ENCODE assay signal across 13 cellular contexts in genomic region chr17:80673152-80673920, GRCh38.
DNase-seq lines count a peak whose midpoint lies in the region; ATAC-seq and TF ChIP-seq lines count a peak whose summit lies in the region.
"Had no signal": no experiment of that assay in that cellular context is flagged by ENCODE, and none has a peak within 500 bp of the region (broad histone marks: within the 10 kb centered on the region; RNA-seq: fewer than 3 reads in every experiment).

No MANE protein-coding gene starts in this region.

- ATAC-seq in activated naive CD8-positive, alpha-beta T cell treated with anti-CD3 and anti-CD28 coated beads, Interleukin-2, amount 50 U/mL, for 24 hours = no peak
- no peak for ATAC-seq in foreskin keratinocyte
- ATAC-seq: body of pancreas, left colon, PC-3 had no signal

- H3K36me3 ChIP-seq in prostate gland = no peaks in the 10 kb centered on the region
- H3K36me3 ChIP-seq: uterus had no signal

- DNase-seq in SIG-M5 treated with dmso at 0.1 percent for 504 hours (lab: John Stamatoyannopoulos, UW; ENCODE audit: unreplicated experiment) (peak; percentile 48), SIG-M5 (lab: John Stamatoyannopoulos, UW) (no peak), NCI-H1105 treated with DMSO at 0.1 percent for 48 hours (lab: John Stamatoyannopoulos, UW) (peak; percentile 55), prostate gland (ENCODE audit: low spot score) (no peak), foreskin keratinocyte (no peak)
- DNase-seq in activated naive CD8-positive, alpha-beta T cell treated with anti-CD3 and anti-CD28 coated beads, Interleukin-2, amount 50 U/mL, for 24 hours = no peak
- DNase-seq in effector CD8-positive, alpha-beta T cell (lab: John Stamatoyannopoulos, UW) = no peak
- DNase-seq: ACHN, body of pancreas, left colon, PC-3, uterus had no signal

- no peak for TF ChIP-seq POLR2A in prostate gland (IDR thresholded peaks at IDR 0.05)

- H3K4me3 ChIP-seq in prostate gland = no peak overlapping the region
- H3K4me3 ChIP-seq: body of pancreas, uterus had no signal

- H3K4me1 ChIP-seq in prostate gland (replicated peaks) (no peaks in the 10 kb centered on the region), foreskin keratinocyte (peaks cover 4% of the 10 kb centered on the region)
- H3K4me1 ChIP-seq: uterus had no signal

- H3K27ac ChIP-seq in prostate gland (no peak overlapping the region), foreskin keratinocyte (no peak overlapping the region)
- H3K27ac ChIP-seq: body of pancreas, uterus had no signal

- peak overlapping the region; percentile 45 for H3K27ac Mint-ChIP-seq in activated naive CD8-positive, alpha-beta T cell treated with anti-CD3 and anti-CD28 coated beads, Interleukin-2, amount 50 U/mL, for 24 hours
- H3K27ac Mint-ChIP-seq in nephron = peak overlapping the region in 2 of 3 experiments; percentile 10 to 23

- H3K4me1 Mint-ChIP-seq in activated naive CD8-positive, alpha-beta T cell treated with anti-CD3 and anti-CD28 coated beads, Interleukin-2, amount 50 U/mL, for 24 hours = peaks cover 89% of the 10 kb centered on the region
- peaks cover 56% of the 10 kb centered on the region for H3K4me1 Mint-ChIP-seq in nephron

- H3K27me3 ChIP-seq in prostate gland (replicated peaks; ENCODE audit: insufficient read depth) = no peaks in the 10 kb centered on the region
- H3K27me3 ChIP-seq in foreskin keratinocyte = no peaks in the 10 kb centered on the region
- H3K27me3 ChIP-seq: body of pancreas, uterus had no signal

- H3K9me3 ChIP-seq in prostate gland = no peaks in the 10 kb centered on the region
- H3K9me3 ChIP-seq: body of pancreas, uterus had no signal

- TF ChIP-seq CTCF in nephron (IDR thresholded peaks at IDR 0.05; ENCODE audit: unreplicated experiment in 3 of 3) = no peak
- no peak for TF ChIP-seq CTCF in prostate gland (IDR thresholded peaks at IDR 0.05)
- no peak for TF ChIP-seq CTCF in foreskin keratinocyte (conservative IDR thresholded peaks at IDR 0.05)

- no peaks in the 10 kb centered on the region for H3K27me3 Mint-ChIP-seq in activated naive CD8-positive, alpha-beta T cell treated with anti-CD3 and anti-CD28 coated beads, Interleukin-2, amount 50 U/mL, for 24 hours
- no peaks in the 10 kb centered on the region for H3K27me3 Mint-ChIP-seq in nephron (ENCODE audit: low read depth)

- H3K9me3 Mint-ChIP-seq in activated naive CD8-positive, alpha-beta T cell treated with anti-CD3 and anti-CD28 coated beads, Interleukin-2, amount 50 U/mL, for 24 hours = no peaks in the 10 kb centered on the region
- H3K9me3 Mint-ChIP-seq in nephron = no peaks in the 10 kb centered on the region

- H3K36me3 Mint-ChIP-seq in activated naive CD8-positive, alpha-beta T cell treated with anti-CD3 and anti-CD28 coated beads, Interleukin-2, amount 50 U/mL, for 24 hours (ENCODE audit: low read depth) = peaks cover 23% of the 10 kb centered on the region
- peaks cover 13% of the 10 kb centered on the region for H3K36me3 Mint-ChIP-seq in nephron (ENCODE audit: low read depth)

- intact Hi-C loops in prostate gland (cut with DNase I) = no loop called here

- H3K4me3 Mint-ChIP-seq in activated naive CD8-positive, alpha-beta T cell treated with anti-CD3 and anti-CD28 coated beads, Interleukin-2, amount 50 U/mL, for 24 hours = peak overlapping the region; percentile 28
- H3K4me3 Mint-ChIP-seq in nephron = no peak overlapping the region

- WGBS in prostate gland = 76% methylated on average over 14 of the region's 14 CpGs

Comparison
In these comparisons a context has a peak if more than half of its experiments do, and no peak if none do; other contexts are left out.
1. DNase-seq: peak in SIG-M5 treated with dmso at 0.1 percent for 504 hours (single experiment) and NCI-H1105 treated with DMSO at 0.1 percent for 48 hours (single experiment); none in SIG-M5 (single experiment), activated naive CD8-positive, alpha-beta T cell treated with anti-CD3 and anti-CD28 coated beads, Interleukin-2, amount 50 U/mL, for 24 hours (single experiment), prostate gland (single experiment), foreskin keratinocyte (0 of 2) and effector CD8-positive, alpha-beta T cell (single experiment).